8 cellular contexts compared by ENCODE assay signal in genomic region chr2:218218409-218219185, GRCh38. TPM values are rescaled to one million over a fixed set of nuclear protein-coding genes. Genes with fewer than 3 reads are reported as not detected.
DNase-seq lines count a peak whose midpoint lies in the region; ATAC-seq and TF ChIP-seq lines count a peak whose summit lies in the region.

No MANE protein-coding gene starts in this region.

- no peaks in the 10 kb centered on the region for H3K9me3 Mint-ChIP-seq in activated CD8-positive, alpha-beta T cell treated with anti-CD3 and anti-CD28 coated beads for 36 hours

- TF ChIP-seq CTCF in activated CD8-positive, alpha-beta T cell treated with anti-CD3 and anti-CD28 coated beads for 36 hours (IDR thresholded peaks at IDR 0.05), result no peak

- peak overlapping the region; percentile 93 for H3K4me3 Mint-ChIP-seq in activated CD8-positive, alpha-beta T cell treated with anti-CD3 and anti-CD28 coated beads for 36 hours

- no peaks in the 10 kb centered on the region for H3K27me3 Mint-ChIP-seq in activated CD8-positive, alpha-beta T cell treated with anti-CD3 and anti-CD28 coated beads for 36 hours

- H3K36me3 ChIP-seq in iPS-20b (ENCODE audit: insufficient read depth, low read depth, low read length), result peaks cover 24% of the 10 kb centered on the region

- peak overlapping the region; percentile 99 for H3K4me3 ChIP-seq in iPS-20b (ENCODE audit: low read length)

- H3K4me1 ChIP-seq in iPS-20b (ENCODE audit: insufficient read depth, low read length), result peaks cover 15% of the 10 kb centered on the region

- H3K4me1 Mint-ChIP-seq in activated CD8-positive, alpha-beta T cell treated with anti-CD3 and anti-CD28 coated beads for 36 hours (ENCODE audit: low read depth), result peaks cover 41% of the 10 kb centered on the region

- no peaks in the 10 kb centered on the region for H3K27me3 ChIP-seq in iPS-20b (ENCODE audit: insufficient read depth, low read length)

- intact Hi-C loops in activated CD8-positive, alpha-beta T cell treated with anti-CD3 and anti-CD28 coated beads for 36 hours (cut with micrococcal nuclease), result loop anchor here (1.0 to 5.0 kb wide), 2 partner anchors 11 to 179 kb away; partner anchors contain the start of gene CTDSP1

- POLR2A ChIA-PET in activated CD8-positive, alpha-beta T cell treated with anti-CD3 and anti-CD28 coated beads for 36 hours (lab: Charles Lee), result interaction anchor here (0.6 to 5.0 kb wide), 10 partner anchors 8 to 188 kb away, joined by 3 to 37 read pairs (median 4); partner anchors contain the start of genes AAMP and PNKD

- H3K9ac ChIP-seq in iPS-20b (ENCODE audit: low read depth, low read length), result peak overlapping the region; percentile 93

- H3K27ac ChIP-seq in iPS-20b (ENCODE audit: low read length), result peak overlapping the region; percentile 14

- H3K27ac Mint-ChIP-seq in activated CD8-positive, alpha-beta T cell treated with anti-CD3 and anti-CD28 coated beads for 36 hours, result peak overlapping the region; percentile 97

- H3K9me3 ChIP-seq in iPS-20b (ENCODE audit: insufficient read depth, low read depth, low read length), result no peaks in the 10 kb centered on the region

- CTCF ChIA-PET in activated CD8-positive, alpha-beta T cell treated with anti-CD3 and anti-CD28 coated beads for 36 hours (lab: Charles Lee), result interaction anchor here (5.3 kb wide), 1 partner anchor 12 kb away, joined by 50 read pairs; no protein-coding TSS in a partner anchor

- H3K36me3 Mint-ChIP-seq in activated CD8-positive, alpha-beta T cell treated with anti-CD3 and anti-CD28 coated beads for 36 hours (ENCODE audit: low read depth), result peaks cover 60% of the 10 kb centered on the region

- DNase-seq in GF-D8 (lab: John Stamatoyannopoulos, UW), result peak; percentile 76
- DNase-seq in HPDE6-E6E7 (ENCODE audit: extremely low spot score), result peak; percentile 58
- peak; percentile 56 for DNase-seq in activated CD8-positive, alpha-beta T cell treated with anti-CD3 and anti-CD28 coated beads for 36 hours
- DNase-seq in superior temporal gyrus (ENCODE audit: extremely low spot score), result peak; percentile 16
- no peak for DNase-seq in NCI-H82 treated with DMSO at 0.1 percent for 48 hours (lab: John Stamatoyannopoulos, UW; ENCODE audit: unreplicated experiment)
- DNase-seq in globus pallidus (ENCODE audit: low spot score), result no peak

- peak; percentile 28 for ATAC-seq in GM21360 (IDR thresholded peaks at IDR 0.05; ENCODE audit: unreplicated experiment)
- ATAC-seq in activated CD8-positive, alpha-beta T cell treated with anti-CD3 and anti-CD28 coated beads for 36 hours, result peak; percentile 24

RNA-seq across cellular contexts. Expression of gene ARPC2, which starts 1.6 kb away (rescaled TPM):
- 100 to 1,000 TPM; 636 to 644 TPM for total RNA-seq in activated CD8-positive, alpha-beta T cell treated with anti-CD3 and anti-CD28 coated beads for 36 hours

RNA-seq across cellular contexts. Expression of gene GPBAR1, which starts 42.2 kb away (rescaled TPM):
- under 1 TPM; 0.16 to 0.45 TPM for total RNA-seq in activated CD8-positive, alpha-beta T cell treated with anti-CD3 and anti-CD28 coated beads for 36 hours

RNA-seq across cellular contexts. Expression of gene AAMP, which starts 51.3 kb away (rescaled TPM):
- total RNA-seq in activated CD8-positive, alpha-beta T cell treated with anti-CD3 and anti-CD28 coated beads for 36 hours, result 10 to 100 TPM; 75.8 to 82.8 TPM

RNA-seq across cellular contexts. Expression of gene PNKD, which starts 51.7 kb away (rescaled TPM):
- total RNA-seq in activated CD8-positive, alpha-beta T cell treated with anti-CD3 and anti-CD28 coated beads for 36 hours, result 10 to 100 TPM; 19.8 to 24.4 TPM

RNA-seq across cellular contexts. Expression of gene CXCR1, which starts 51.8 kb away (rescaled TPM):
- not detected for total RNA-seq in activated CD8-positive, alpha-beta T cell treated with anti-CD3 and anti-CD28 coated beads for 36 hours

Comparison
In these comparisons a context has a peak if more than half of its experiments do, and no peak if none do; other contexts are left out.
1. DNase-seq: peak in GF-D8 (single experiment), HPDE6-E6E7 (single experiment), activated CD8-positive, alpha-beta T cell treated with anti-CD3 and anti-CD28 coated beads for 36 hours (single experiment) and superior temporal gyrus (single experiment); none in NCI-H82 treated with DMSO at 0.1 percent for 48 hours (single experiment) and globus pallidus (single experiment).